ENCODE assay signal across 1 cellular context in the genomic region with DNA sequence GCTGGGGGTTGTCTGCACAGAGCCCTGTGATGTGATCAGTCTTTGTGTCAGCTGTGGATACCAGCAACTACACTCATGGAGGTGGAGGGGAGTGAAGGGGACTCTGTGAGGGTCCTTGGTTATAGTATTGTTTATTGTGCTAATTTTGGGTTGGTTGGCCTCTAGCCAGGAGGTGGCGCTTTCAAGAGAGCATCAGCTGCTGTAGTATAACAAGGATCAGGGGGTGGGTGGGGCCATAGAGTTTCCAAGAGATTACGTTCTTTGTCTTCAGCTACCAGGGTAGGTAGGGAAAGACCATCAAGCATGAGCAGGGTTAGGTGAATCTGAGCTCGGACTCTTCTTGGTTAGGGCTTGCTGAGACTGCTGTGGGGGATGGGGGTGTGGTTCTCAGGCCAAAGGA.
TF ChIP-seq lines count a peak whose summit lies in the region.

No MANE protein-coding gene starts in this region.

TF ChIP-seq in WTC11, 78 proteins besides CTCF, POLR2A, EP300 and RAD21 (continued from another document):
- TF ChIP-seq E2F1 (CRISPR knock-in tag; IDR thresholded peaks at IDR 0.05) (no peak), FOXP1 (CRISPR knock-in tag; IDR thresholded peaks at IDR 0.05; ENCODE audit: borderline replicate concordance) (no peak), MAX (CRISPR knock-in tag; IDR thresholded peaks at IDR 0.05) (no peak), ZBTB21 (CRISPR knock-in tag; IDR thresholded peaks at IDR 0.05; ENCODE audit: borderline replicate concordance) (no peak)
- TF ChIP-seq, protein P1, sequence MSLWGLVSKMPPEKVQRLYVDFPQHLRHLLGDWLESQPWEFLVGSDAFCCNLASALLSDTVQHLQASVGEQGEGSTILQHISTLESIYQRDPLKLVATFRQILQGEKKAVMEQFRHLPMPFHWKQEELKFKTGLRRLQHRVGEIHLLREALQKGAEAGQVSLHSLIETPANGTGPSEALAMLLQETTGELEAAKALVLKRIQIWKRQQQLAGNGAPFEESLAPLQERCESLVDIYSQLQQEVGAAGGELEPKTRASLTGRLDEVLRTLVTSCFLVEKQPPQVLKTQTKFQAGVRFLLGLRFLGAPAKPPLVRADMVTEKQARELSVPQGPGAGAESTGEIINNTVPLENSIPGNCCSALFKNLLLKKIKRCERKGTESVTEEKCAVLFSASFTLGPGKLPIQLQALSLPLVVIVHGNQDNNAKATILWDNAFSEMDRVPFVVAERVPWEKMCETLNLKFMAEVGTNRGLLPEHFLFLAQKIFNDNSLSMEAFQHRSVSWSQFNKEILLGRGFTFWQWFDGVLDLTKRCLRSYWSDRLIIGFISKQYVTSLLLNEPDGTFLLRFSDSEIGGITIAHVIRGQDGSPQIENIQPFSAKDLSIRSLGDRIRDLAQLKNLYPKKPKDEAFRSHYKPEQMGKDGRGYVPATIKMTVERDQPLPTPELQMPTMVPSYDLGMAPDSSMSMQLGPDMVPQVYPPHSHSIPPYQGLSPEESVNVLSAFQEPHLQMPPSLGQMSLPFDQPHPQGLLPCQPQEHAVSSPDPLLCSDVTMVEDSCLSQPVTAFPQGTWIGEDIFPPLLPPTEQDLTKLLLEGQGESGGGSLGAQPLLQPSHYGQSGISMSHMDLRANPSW (CRISPR knock-in tag; conservative IDR thresholded peaks at IDR 0.05; ENCODE audit: low read depth), result no peak
